Comparison of ENCODE assay signal across 1 cellular context in the genomic region with DNA sequence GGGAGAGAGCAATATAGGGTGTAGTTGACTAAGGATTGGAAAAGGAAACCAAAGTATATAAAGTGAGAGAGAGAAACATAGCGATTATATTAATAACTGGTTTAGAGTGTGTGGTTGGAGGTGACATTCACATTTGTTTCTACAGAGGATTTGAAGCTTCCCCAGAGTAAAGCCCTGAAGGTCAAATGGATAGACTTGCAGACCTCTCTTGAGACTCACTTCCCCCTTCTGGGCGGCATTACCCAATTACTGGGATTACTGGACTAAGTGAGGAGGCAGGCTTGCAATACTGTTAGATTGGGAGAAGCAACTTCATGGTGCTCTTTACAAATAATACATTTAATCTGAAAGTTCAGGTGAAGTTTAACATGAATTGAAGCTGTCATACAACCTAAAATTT.
TF ChIP-seq lines count a peak whose summit lies in the region.

No MANE protein-coding gene starts in this region.

TF ChIP-seq in WTC11, 78 proteins besides CTCF, POLR2A, EP300 and RAD21 (continued from another document):
- TF ChIP-seq, protein P1, sequence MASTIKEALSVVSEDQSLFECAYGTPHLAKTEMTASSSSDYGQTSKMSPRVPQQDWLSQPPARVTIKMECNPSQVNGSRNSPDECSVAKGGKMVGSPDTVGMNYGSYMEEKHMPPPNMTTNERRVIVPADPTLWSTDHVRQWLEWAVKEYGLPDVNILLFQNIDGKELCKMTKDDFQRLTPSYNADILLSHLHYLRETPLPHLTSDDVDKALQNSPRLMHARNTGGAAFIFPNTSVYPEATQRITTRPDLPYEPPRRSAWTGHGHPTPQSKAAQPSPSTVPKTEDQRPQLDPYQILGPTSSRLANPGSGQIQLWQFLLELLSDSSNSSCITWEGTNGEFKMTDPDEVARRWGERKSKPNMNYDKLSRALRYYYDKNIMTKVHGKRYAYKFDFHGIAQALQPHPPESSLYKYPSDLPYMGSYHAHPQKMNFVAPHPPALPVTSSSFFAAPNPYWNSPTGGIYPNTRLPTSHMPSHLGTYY (CRISPR knock-in tag; IDR thresholded peaks at IDR 0.05) = no peak
- TF ChIP-seq, protein P2, sequence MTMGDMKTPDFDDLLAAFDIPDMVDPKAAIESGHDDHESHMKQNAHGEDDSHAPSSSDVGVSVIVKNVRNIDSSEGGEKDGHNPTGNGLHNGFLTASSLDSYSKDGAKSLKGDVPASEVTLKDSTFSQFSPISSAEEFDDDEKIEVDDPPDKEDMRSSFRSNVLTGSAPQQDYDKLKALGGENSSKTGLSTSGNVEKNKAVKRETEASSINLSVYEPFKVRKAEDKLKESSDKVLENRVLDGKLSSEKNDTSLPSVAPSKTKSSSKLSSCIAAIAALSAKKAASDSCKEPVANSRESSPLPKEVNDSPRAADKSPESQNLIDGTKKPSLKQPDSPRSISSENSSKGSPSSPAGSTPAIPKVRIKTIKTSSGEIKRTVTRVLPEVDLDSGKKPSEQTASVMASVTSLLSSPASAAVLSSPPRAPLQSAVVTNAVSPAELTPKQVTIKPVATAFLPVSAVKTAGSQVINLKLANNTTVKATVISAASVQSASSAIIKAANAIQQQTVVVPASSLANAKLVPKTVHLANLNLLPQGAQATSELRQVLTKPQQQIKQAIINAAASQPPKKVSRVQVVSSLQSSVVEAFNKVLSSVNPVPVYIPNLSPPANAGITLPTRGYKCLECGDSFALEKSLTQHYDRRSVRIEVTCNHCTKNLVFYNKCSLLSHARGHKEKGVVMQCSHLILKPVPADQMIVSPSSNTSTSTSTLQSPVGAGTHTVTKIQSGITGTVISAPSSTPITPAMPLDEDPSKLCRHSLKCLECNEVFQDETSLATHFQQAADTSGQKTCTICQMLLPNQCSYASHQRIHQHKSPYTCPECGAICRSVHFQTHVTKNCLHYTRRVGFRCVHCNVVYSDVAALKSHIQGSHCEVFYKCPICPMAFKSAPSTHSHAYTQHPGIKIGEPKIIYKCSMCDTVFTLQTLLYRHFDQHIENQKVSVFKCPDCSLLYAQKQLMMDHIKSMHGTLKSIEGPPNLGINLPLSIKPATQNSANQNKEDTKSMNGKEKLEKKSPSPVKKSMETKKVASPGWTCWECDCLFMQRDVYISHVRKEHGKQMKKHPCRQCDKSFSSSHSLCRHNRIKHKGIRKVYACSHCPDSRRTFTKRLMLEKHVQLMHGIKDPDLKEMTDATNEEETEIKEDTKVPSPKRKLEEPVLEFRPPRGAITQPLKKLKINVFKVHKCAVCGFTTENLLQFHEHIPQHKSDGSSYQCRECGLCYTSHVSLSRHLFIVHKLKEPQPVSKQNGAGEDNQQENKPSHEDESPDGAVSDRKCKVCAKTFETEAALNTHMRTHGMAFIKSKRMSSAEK (CRISPR knock-in tag; IDR thresholded peaks at IDR 0.05; ENCODE audit: borderline replicate concordance) = no peak
- no peak for TF ChIP-seq TEAD4 (CRISPR knock-in tag; IDR thresholded peaks at IDR 0.05)
- TF ChIP-seq, protein P3, sequence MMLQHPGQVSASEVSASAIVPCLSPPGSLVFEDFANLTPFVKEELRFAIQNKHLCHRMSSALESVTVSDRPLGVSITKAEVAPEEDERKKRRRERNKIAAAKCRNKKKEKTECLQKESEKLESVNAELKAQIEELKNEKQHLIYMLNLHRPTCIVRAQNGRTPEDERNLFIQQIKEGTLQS (CRISPR knock-in tag; conservative IDR thresholded peaks at IDR 0.05) = no peak
- TF ChIP-seq, protein P4, sequence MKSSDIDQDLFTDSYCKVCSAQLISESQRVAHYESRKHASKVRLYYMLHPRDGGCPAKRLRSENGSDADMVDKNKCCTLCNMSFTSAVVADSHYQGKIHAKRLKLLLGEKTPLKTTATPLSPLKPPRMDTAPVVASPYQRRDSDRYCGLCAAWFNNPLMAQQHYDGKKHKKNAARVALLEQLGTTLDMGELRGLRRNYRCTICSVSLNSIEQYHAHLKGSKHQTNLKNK (CRISPR knock-in tag; IDR thresholded peaks at IDR 0.05) = no peak
- no peak for TF ChIP-seq ZNF263 (CRISPR knock-in tag; IDR thresholded peaks at IDR 0.05; ENCODE audit: low read depth)
- no peak for TF ChIP-seq PRRX2 (CRISPR knock-in tag; IDR thresholded peaks at IDR 0.05)
- no peak for TF ChIP-seq SMAD3 (CRISPR knock-in tag; IDR thresholded peaks at IDR 0.05; ENCODE audit: borderline replicate concordance)
- no peak for TF ChIP-seq SOX15 (CRISPR knock-in tag; IDR thresholded peaks at IDR 0.05)
- TF ChIP-seq, protein P5, sequence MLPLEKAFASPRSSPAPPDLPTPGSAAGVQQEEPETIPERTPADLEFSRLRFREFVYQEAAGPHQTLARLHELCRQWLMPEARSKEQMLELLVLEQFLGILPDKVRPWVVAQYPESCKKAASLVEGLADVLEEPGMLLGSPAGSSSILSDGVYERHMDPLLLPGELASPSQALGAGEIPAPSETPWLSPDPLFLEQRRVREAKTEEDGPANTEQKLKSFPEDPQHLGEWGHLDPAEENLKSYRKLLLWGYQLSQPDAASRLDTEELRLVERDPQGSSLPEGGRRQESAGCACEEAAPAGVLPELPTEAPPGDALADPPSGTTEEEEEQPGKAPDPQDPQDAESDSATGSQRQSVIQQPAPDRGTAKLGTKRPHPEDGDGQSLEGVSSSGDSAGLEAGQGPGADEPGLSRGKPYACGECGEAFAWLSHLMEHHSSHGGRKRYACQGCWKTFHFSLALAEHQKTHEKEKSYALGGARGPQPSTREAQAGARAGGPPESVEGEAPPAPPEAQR (CRISPR knock-in tag; IDR thresholded peaks at IDR 0.05) = no peak
TF ChIP-seq in WTC11: peak in this region for 0.
